Comparison of ENCODE assay signal across 23 cellular contexts in the genomic region with DNA sequence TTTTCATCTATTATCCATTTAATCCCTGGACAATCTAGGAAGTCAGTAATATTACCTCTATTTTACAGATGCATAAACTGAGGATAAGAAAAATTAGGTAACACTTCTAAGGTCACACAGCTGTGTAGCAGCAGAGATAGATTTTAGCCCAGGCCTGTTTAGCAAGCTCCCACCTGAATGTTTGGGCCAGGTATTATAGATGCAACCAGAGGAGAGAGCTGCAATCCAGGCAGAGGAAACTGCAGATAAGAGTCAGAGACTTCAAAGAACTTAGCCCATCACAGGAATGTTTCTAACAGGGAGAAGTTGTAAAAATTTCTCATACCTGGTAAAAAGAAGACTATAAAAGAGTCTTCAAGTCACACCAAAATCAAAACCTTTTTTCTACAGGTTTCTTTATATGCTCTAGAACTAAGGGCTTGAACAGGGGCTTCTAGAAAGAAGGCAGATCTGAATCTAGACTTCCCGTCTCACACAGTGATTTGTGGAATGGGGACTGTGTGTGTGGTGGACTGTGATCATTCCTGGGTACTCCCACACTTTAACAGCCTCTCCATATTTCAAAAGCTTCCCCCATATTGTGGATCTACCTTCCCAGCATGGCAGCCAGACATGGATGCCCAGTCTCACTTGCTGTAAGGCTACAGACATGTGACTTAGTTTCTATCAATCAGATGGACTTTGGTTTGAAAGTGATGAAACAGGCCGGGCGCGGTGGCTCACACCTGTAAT.
"Had no signal": no experiment of that assay in that cellular context is flagged by ENCODE, and none has a peak within 500 bp of the region (broad histone marks: within the 10 kb centered on the region; RNA-seq: fewer than 3 reads in every experiment).

No MANE protein-coding gene starts in this region.

- H3K9me2 ChIP-seq: SK-N-SH had no signal

- H3K4me1 Mint-ChIP-seq: IgD-negative memory B cell had no signal

- H3K36me3 Mint-ChIP-seq: IgD-negative memory B cell had no signal

- H3K9ac ChIP-seq: KMS-11, SK-N-SH had no signal

- H3K4me2 ChIP-seq: KMS-11, SK-N-SH had no signal

- DNase-seq: Kasumi-1, MM.1S, NCI-H1092 treated with DMSO at 0.1 percent for 48 hours, NCI-H1436, NCI-H187, NCI-H2029, NCI-H2081 treated with DMSO at 0.1 percent for 48 hours, NCI-H2171, NCI-H226, NCI-H446, NCI-H510A, NCI-H524 treated with DMSO at 0.1 percent for 48 hours, NCI-H69, NCI-H774, RPMI8226, SHP77, SK-N-SH had no signal

- H3K9me3 Mint-ChIP-seq: IgD-negative memory B cell had no signal

- H3K9me3 ChIP-seq: SK-N-SH had no signal

- FAIRE-seq: HTR-8/SVneo, K562, RCC 7860 had no signal

- ATAC-seq: K562 had no signal

- H3K4me3 ChIP-seq: K562 had no signal

- H3K27ac ChIP-seq: HL-60, KMS-11 had no signal
